ENCODE assay signal across 8 cellular contexts in the genomic region with DNA sequence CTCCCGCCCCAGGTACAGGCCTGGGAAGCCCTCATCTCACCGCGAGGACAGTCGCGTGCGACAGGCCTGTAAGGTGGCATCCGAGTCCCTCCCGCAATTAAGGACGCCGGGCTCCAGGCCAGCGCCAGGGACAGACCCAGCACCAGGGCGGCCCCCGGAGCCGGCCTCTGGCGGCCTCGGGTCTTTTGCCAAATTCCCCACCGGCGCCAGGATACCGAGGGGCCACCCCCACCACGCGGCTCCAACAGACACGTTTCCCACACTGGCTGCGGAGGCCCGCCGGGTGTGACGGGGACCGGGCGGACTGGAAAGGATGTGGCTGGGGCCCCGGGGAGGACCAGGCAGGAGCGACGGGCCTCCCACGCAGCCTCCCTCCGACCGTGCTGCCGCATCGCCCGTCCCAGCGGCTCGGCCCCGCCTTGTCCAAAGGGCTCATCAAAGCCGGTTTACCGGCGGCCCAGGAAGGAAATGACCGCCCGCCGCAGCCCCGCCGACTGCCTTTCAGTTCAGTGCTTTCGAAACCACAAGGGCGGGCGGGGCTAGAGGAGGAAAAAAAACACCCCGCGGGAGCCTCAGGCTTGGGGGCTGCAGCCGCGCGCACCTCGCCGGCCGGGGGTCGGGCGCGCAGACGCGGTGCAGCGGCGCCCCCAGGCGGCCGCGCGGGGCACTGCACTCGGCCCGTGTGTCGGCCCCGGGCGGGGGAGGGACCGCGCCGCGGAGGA. TPM values are rescaled to one million over a fixed set of nuclear protein-coding genes. Genes with fewer than 3 reads are reported as not detected.
A peak's percentile ranks its signal among the peaks of the same experiment; 100 is the strongest.
DNase-seq lines count a peak whose midpoint lies in the region; TF ChIP-seq lines count a peak whose summit lies in the region.

No MANE protein-coding gene starts in this region.

- H3K4me1 ChIP-seq in GM23248 (ENCODE audit: insufficient read depth) (peaks cover 10% of the 10 kb centered on the region), neural progenitor cell (peaks cover 14% of the 10 kb centered on the region), stomach smooth muscle (ENCODE audit: control insufficient read depth, insufficient read depth, low read length) (peaks cover 40% of the 10 kb centered on the region)

- in situ Hi-C loops in GM23248 (cut with MboI): loop anchor here (10.0 kb wide), 1 partner anchor 125 kb away; no protein-coding TSS in a partner anchor

- peak overlapping the region; percentile 68 for H3K4me2 ChIP-seq in GM23248 (ENCODE audit: unreplicated experiment)
- peak overlapping the region; percentile 98 for H3K4me2 ChIP-seq in neural progenitor cell

- peak overlapping the region; percentile 69 for H3K4me3 Mint-ChIP-seq in neural progenitor cell

- H3K27me3 Mint-ChIP-seq in neural progenitor cell (ENCODE audit: insufficient read depth, low read depth): peaks cover 2% of the 10 kb centered on the region

- H3K4me3 ChIP-seq in GM23248 (peak overlapping the region; percentile 85), fibroblast of villous mesenchyme (ENCODE audit: low read depth, low read length) (peak overlapping the region; percentile 66), neural progenitor cell (peak overlapping the region; percentile 70), stomach smooth muscle (ENCODE audit: low read length in 2 of 2) (peak overlapping the region; percentile 83 to 84)

- peak overlapping the region; percentile 80 for H3K27ac ChIP-seq in GM23248
- H3K27ac ChIP-seq in neural progenitor cell: no peak overlapping the region
- H3K27ac ChIP-seq in stomach smooth muscle (ENCODE audit: low read length): peak overlapping the region; percentile 91

- H3K9ac ChIP-seq in GM23248 (peak overlapping the region; percentile 83), neural progenitor cell (peak overlapping the region; percentile 10), stomach smooth muscle (ENCODE audit: low read length in 2 of 2) (peak overlapping the region; percentile 87 to 90)

- no peaks in the 10 kb centered on the region for H3K9me2 ChIP-seq in GM23248 (ENCODE audit: insufficient read depth)

- H3K27me3 ChIP-seq in GM23248 (replicated peaks; ENCODE audit: insufficient read depth) (no peaks in the 10 kb centered on the region), neural progenitor cell (no peaks in the 10 kb centered on the region), stomach smooth muscle (ENCODE audit: control insufficient read depth in 1 of 2, insufficient read depth in 2 of 2, low read length in 2 of 2) (no peaks in the 10 kb centered on the region)

- H3K79me2 ChIP-seq in GM23248 (ENCODE audit: insufficient read depth) (peaks cover 19% of the 10 kb centered on the region), neural progenitor cell (ENCODE audit: low read depth) (peaks cover 76% of the 10 kb centered on the region)

- peak; percentile 22 for TF ChIP-seq CTCF in fibroblast of villous mesenchyme (IDR thresholded peaks at IDR 0.05; ENCODE audit: insufficient read depth, low read depth, low read length)
- peak; percentile 59 for TF ChIP-seq CTCF in neural progenitor cell (IDR thresholded peaks at IDR 0.05)

- H3K9me3 ChIP-seq in GM23248 (ENCODE audit: low read depth) (no peaks in the 10 kb centered on the region), neural progenitor cell (ENCODE audit: low read depth) (no peaks in the 10 kb centered on the region), stomach smooth muscle (ENCODE audit: control insufficient read depth in 2 of 2, low read length in 2 of 2) (no peaks in the 10 kb centered on the region)

- peaks cover 3% of the 10 kb centered on the region for H3K36me3 Mint-ChIP-seq in neural progenitor cell

- no peaks in the 10 kb centered on the region for H4K20me1 ChIP-seq in GM23248 (ENCODE audit: insufficient read depth)
- H4K20me1 ChIP-seq in neural progenitor cell (ENCODE audit: low read depth): peaks cover 86% of the 10 kb centered on the region

- no peak overlapping the region for H3K27ac Mint-ChIP-seq in neural progenitor cell

- peaks cover 32% of the 10 kb centered on the region for H3K4me1 Mint-ChIP-seq in neural progenitor cell

- WGBS in GM23248 (ENCODE audit: low coverage in 1 of 2, low lambda C conversion rate in 2 of 2, missing lambda C conversion rate in 2 of 2), 2 experiments: 1 to 3% methylated on average over 36 to 46 of the region's 79 CpGs

- peak overlapping the region; percentile 93 for H2AFZ ChIP-seq in GM23248
- peak overlapping the region; percentile 87 for H2AFZ ChIP-seq in neural progenitor cell (replicated peaks)

- H3K36me3 ChIP-seq in GM23248 (ENCODE audit: low read depth) (no peaks in the 10 kb centered on the region), neural progenitor cell (no peaks in the 10 kb centered on the region), stomach smooth muscle (ENCODE audit: control insufficient read depth in 2 of 2, insufficient read depth in 2 of 2, low read length in 2 of 2) (no peaks in the 10 kb centered on the region)

- H3F3A ChIP-seq in GM23248 (ENCODE audit: insufficient read depth) (no peaks in the 10 kb centered on the region), neural progenitor cell (ENCODE audit: low read depth) (peaks cover 27% of the 10 kb centered on the region)

- DNase-seq in ELR (ENCODE audit: low read depth) (peak; percentile 95), GM23248 (peak; percentile 97), Kasumi-1 (lab: John Stamatoyannopoulos, UW) (peak; percentile 90 to 92), RPMI7951 (ENCODE audit: low read depth) (peak; percentile 96), fibroblast of villous mesenchyme (ENCODE audit: low read depth) (peak; percentile 97), neural progenitor cell (ENCODE audit: low spot score) (peak; percentile 96)
- peak; percentile 79 for DNase-seq in activated effector memory CD4-positive, alpha-beta T cell treated with Interleukin-2 at 50 U/mL for 16 hours

- H3K9me3 Mint-ChIP-seq in neural progenitor cell: no peaks in the 10 kb centered on the region

RNA-seq across cellular contexts. Expression of a gene that starts 11.2 kb away (rescaled TPM):
- 42.4 and 44.7 TPM in 2 replicates for total RNA-seq in GM23248 (2014; rRNA removed; shearing (Covaris generic))
- 22.8 and 24.3 TPM in 2 replicates for polyA plus RNA-seq in GM23248 (2016; fragmentation: Nextera tagmentation; extraction: Ambion mirVana)
- total RNA-seq in RPMI7951 (2014; rRNA removed; shearing (Covaris generic)): 24.2 and 24.4 TPM in 2 replicates
- 32.8 and 33.5 TPM in 2 replicates for total RNA-seq in fibroblast of villous mesenchyme
- total RNA-seq in neural progenitor cell (ENCODE audit: low replicate concordance): 16.4 and 39.0 TPM in 2 replicates

Comparison
In these comparisons a context has a peak if more than half of its experiments do, and no peak if none do; other contexts are left out.
1. H3K9ac ChIP-seq: peak in every context shown above with its lines; median percentile 88 in stomach smooth muscle; 83 in GM23248; 10 in neural progenitor cell.